In genomic region chrX:132834741-132835140, GRCh38 we compare ENCODE assay signal across 27 cellular contexts.
"Had no signal": no experiment of that assay in that cellular context is flagged by ENCODE, and none has a peak within 500 bp of the region (broad histone marks: within the 10 kb centered on the region; RNA-seq: fewer than 3 reads in every experiment).

No MANE protein-coding gene starts in this region.

- ATAC-seq: natural killer cell; right cardiac atrium; sciatic nerve; stimulated activated naive B cell treated with anti-CD40 and anti-IgM and Interleukin-4, amounts not matched to agents 10 μg/mL and 1 μg/mL and 100 μg/mL, for 72 hours; stimulated activated naive CD8-positive, alpha-beta T cell treated with anti-CD3 and anti-CD28 coated beads, Interleukin-15, Interleukin-2, amounts not matched to agents 100 U/mL and 50 U/mL, for 24 hours had no signal

- H3K36me3 ChIP-seq: left ventricle myocardium inferior, ovary, stomach, thyroid gland, transverse colon, upper lobe of left lung, vagina had no signal

- H3K27ac ChIP-seq: left ventricle myocardium inferior, ovary, skin epidermis, stomach, testis, thyroid gland, transverse colon, upper lobe of left lung, vagina had no signal

- H3K27me3 ChIP-seq: ovary, testis, thyroid gland, transverse colon, upper lobe of left lung, vagina had no signal

- H3K9me3 ChIP-seq: left ventricle myocardium inferior, ovary, stomach, testis, thyroid gland, transverse colon, upper lobe of left lung, vagina had no signal

- H3K4me3 ChIP-seq: left ventricle myocardium inferior, lung, ovary, skin epidermis, stomach, testis, thyroid gland, transverse colon, upper lobe of left lung, vagina had no signal

- FAIRE-seq: islet of Langerhans, kidney had no signal

- DNase-seq: hippocampal formation; immature natural killer cell; kidney; left colon; left ventricle myocardium inferior; mesendoderm; naive B cell; natural killer cell; ovary; retina; right cardiac atrium; stimulated activated CD4-positive, alpha-beta T cell treated with anti-CD3 and anti-CD28 coated beads, Interleukin-12 subunit alpha, Interleukin-12 subunit beta, amount 100 ng/mL, for 4 hours; stimulated activated CD4-positive, alpha-beta T cell treated with anti-CD3 and anti-CD28 coated beads, Interleukin-15, amount 100 ng/mL, for 24 hours; stimulated activated CD4-positive, alpha-beta T cell treated with anti-CD3 and anti-CD28 coated beads, Interleukin-2, amount 100 ng/mL, for 24 hours; stimulated activated CD4-positive, alpha-beta T cell treated with anti-CD3 and anti-CD28 coated beads, Interleukin-4, amount 100 ng/mL, for 1 hour; stimulated activated naive B cell treated with anti-CD40 and anti-IgM and Interleukin-4, amounts not matched to agents 10 μg/mL and 1 μg/mL and 100 μg/mL, for 72 hours; stimulated activated naive CD8-positive, alpha-beta T cell treated with anti-CD3 and anti-CD28 coated beads, Interleukin-15, Interleukin-2, amounts not matched to agents 100 U/mL and 50 U/mL, for 24 hours; stomach; testis; thyroid gland; transverse colon; upper lobe of left lung had no signal

- H3K4me1 ChIP-seq: left ventricle myocardium inferior, testis, thyroid gland, upper lobe of left lung, vagina had no signal
